Comparison of ENCODE assay signal across 8 cellular contexts in the genomic region with DNA sequence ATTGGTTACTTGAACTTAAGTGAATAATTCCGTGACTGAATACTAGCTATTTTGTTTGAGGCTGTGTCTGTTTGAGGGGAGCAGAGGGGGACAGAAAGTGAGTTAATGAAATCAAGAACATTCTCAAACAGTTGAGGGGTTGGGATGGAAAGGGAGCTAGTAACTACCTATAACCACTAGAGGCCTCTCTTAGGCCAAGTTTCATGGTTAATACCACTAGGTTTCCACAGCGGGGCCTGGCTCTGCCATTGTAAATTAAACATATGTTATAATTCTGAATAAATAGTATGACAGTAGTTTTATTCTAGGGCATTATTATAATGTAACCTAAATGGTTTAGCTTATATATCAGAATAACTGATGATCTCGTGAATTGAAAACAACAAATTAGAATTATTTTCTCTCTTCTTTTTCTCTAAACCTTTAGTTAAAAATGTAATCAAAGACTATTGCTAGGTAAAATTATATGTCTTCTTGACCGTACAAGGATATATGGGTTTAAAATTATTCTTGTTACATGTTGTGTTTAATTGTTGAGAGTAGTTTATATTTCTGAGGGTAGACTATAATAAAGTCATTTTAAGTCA.
DNase-seq lines count a peak whose midpoint lies in the region; ATAC-seq and TF ChIP-seq lines count a peak whose summit lies in the region.

No MANE protein-coding gene starts in this region.

- no peak overlapping the region for H3K4me3 ChIP-seq in WI38 (ENCODE audit: low read depth, low read length)

- peak; percentile 65 for TF ChIP-seq CTCF in WI38 (IDR thresholded peaks at IDR 0.05; ENCODE audit: low read depth, low read length)

- ATAC-seq in GM19351 (IDR thresholded peaks at IDR 0.05; ENCODE audit: unreplicated experiment): peak; percentile 86
- ATAC-seq in HG03139 (IDR thresholded peaks at IDR 0.05; ENCODE audit: unreplicated experiment): peak; percentile 83

- DNase-seq in DMS 273 (lab: John Stamatoyannopoulos, UW; ENCODE audit: unreplicated experiment) (peak; percentile 85), NCI-H2196 (lab: John Stamatoyannopoulos, UW; ENCODE audit: unreplicated experiment) (peak; percentile 60), glomerular visceral epithelial cell (ENCODE audit: extremely low spot score) (peak; percentile 48), putamen (ENCODE audit: low spot score) (peak; percentile 25), KG1 (lab: John Stamatoyannopoulos, UW) (no peak)
